In the genomic region with DNA sequence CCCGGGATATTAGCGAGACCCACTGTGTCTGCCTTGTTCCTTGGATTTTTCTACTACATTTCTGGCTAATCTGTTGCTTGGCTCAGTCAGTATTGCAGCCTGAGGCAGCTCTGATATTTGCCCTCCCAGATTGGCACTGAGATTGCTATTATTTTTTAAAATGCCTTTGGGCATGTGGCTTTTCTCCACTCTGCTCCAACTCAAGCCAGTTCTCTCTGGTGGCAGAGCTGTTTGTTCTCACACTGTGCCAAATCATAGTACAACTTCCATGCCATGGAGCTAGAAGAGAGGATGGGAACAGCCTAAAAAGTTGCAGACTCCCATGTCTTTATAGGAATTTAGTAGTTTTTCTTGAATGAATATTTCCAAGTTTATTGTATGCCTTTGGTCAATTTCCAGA, we compare ENCODE assay signal across 1 cellular context.
TF ChIP-seq lines count a peak whose summit lies in the region.

No MANE protein-coding gene starts in this region.

TF ChIP-seq in H1, 55 proteins besides CTCF, POLR2A, EP300 and RAD21 (continued from another document):
- TF ChIP-seq RXRA (IDR thresholded peaks at IDR 0.05; ENCODE audit: insufficient read depth, low read depth, low read length) (no peak), CREB1 (IDR thresholded peaks at IDR 0.05) (no peak), SAP30 (IDR thresholded peaks at IDR 0.05; ENCODE audit: insufficient read depth, insufficient replicate concordance, low read length) (no peak), CTBP2 (IDR thresholded peaks at IDR 0.05; ENCODE audit: borderline replicate concordance, insufficient read depth, insufficient read length, low read length) (no peak), YY1 (IDR thresholded peaks at IDR 0.05; ENCODE audit: low read depth, low read length) (no peak), SP2 (IDR thresholded peaks at IDR 0.05; ENCODE audit: low read length) (no peak), SRF (IDR thresholded peaks at IDR 0.05; ENCODE audit: low read depth, low read length) (no peak), TBP (IDR thresholded peaks at IDR 0.05; ENCODE audit: low read depth, low read length) (no peak)
- TF ChIP-seq, protein P1, sequence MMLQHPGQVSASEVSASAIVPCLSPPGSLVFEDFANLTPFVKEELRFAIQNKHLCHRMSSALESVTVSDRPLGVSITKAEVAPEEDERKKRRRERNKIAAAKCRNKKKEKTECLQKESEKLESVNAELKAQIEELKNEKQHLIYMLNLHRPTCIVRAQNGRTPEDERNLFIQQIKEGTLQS (IDR thresholded peaks at IDR 0.05; ENCODE audit: insufficient read depth, low read depth, low read length), result no peak
